In the genomic region with DNA sequence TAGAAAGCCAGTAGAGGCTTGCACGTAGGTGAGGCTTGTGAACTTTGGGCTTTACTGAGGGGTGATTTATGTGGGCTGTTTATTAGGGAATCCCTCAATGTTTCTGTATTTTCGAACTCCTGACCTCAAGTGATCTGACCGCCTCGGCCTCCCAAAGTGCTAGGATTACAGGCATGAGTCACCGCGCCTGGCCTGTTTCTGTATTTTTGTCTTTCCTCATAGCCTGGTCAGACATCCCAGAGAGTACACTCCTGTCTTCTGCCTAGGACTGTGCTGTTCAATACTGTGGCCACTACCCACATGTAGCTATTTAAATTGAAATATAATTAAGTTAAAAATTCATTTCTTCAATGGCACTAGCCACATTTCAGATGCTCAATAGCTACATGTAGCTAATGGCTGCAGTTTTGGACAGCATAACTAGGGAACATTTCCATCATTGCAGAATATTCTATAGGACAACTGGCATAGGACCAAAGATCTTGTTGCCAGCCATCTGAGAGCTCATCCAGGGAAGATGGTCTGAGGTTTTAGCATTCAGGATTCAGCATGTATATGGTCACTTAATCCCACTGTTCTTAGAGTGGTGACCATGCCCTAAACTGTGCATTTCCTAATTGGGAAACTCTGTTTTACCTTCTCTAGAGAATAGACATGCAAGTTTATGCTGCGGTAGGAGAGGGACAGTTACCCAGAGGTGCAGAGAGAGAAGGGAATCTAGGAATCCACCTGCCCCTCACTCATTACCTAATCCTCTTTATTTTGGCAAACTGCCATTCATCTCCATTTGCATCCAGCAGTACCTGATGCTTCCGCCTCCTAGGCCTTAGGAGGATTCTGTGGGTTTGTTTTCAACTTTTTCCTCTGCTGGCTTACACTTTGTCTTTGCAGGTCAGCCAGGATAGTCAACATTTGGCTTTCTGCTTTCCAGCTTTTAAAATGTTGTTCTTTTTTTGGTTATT, we compare ENCODE assay signal across 10 cellular contexts.
DNase-seq lines count a peak whose midpoint lies in the region; ATAC-seq, FAIRE-seq and TF ChIP-seq lines count a peak whose summit lies in the region.
"Had no signal": no experiment of that assay in that cellular context is flagged by ENCODE, and none has a peak within 500 bp of the region (broad histone marks: within the 10 kb centered on the region; RNA-seq: fewer than 3 reads in every experiment).

No MANE protein-coding gene starts in this region.

- no peaks in the 10 kb centered on the region for H3K9me3 ChIP-seq in K562 (replicated peaks; ENCODE audit: control insufficient read depth, insufficient read depth, low read depth, low read length)

- no peaks in the 10 kb centered on the region for H3K27me3 ChIP-seq in K562 (ENCODE audit: control insufficient read depth in 2 of 2, insufficient read depth in 2 of 2, low read length in 2 of 2)

- H3K4me3 ChIP-seq in K562: no peak overlapping the region

- peaks cover 71% of the 10 kb centered on the region for H3K79me2 ChIP-seq in K562 (ENCODE audit: control insufficient read depth, insufficient read depth, low read length)

- no peak for TF ChIP-seq POLR2A in K562 (conservative IDR thresholded peaks at IDR 0.05)

- CTCF ChIA-PET in K562 (lab: Yijun Ruan, JAX; ENCODE audit: low intra/inter-chr PET ratio): no interaction called here

- ATAC-seq in K562: peak; percentile 87
- no peak for ATAC-seq in HG03354 (IDR thresholded peaks at IDR 0.05; ENCODE audit: poor library complexity, severe bottlenecking, unreplicated experiment)
- no peak for ATAC-seq in HG02588 (IDR thresholded peaks at IDR 0.05; ENCODE audit: unreplicated experiment)
- ATAC-seq: stimulated activated naive CD8-positive, alpha-beta T cell treated with anti-CD3 and anti-CD28 coated beads, Interleukin-15, Interleukin-2, amounts not matched to agents 100 U/mL and 50 U/mL, for 24 hours had no signal

- peak overlapping the region in 1 of 2 experiments; percentile 19; a peak in 1 of 4 replicates for H3K9ac ChIP-seq in K562 (ENCODE audit: insufficient read depth in 1 of 2, low read depth in 2 of 2, low read length in 2 of 2)
- H3K9ac ChIP-seq: KMS-11 had no signal

- DNase-seq in Daoy (ENCODE audit: low read depth) (peak; percentile 65), NCI-H2029 (lab: John Stamatoyannopoulos, UW) (peak; percentile 63), K562 (ENCODE audit: extremely low read depth in 1 of 4, low spot score in 3 of 4) (peak in 2 of 4 experiments; percentile 26 to 66), mucosa of gallbladder (ENCODE audit: low spot score) (peak; percentile 44), medulla oblongata (ENCODE audit: extremely low spot score) (no peak), GM19240 (ENCODE audit: insufficient read length, low spot score) (no peak)
- DNase-seq: stimulated activated naive CD8-positive, alpha-beta T cell treated with anti-CD3 and anti-CD28 coated beads, Interleukin-15, Interleukin-2, amounts not matched to agents 100 U/mL and 50 U/mL, for 24 hours had no signal

- H3K4me1 ChIP-seq in K562 (replicated peaks in 1 of 2; ENCODE audit: control insufficient read depth in 2 of 2, insufficient read depth in 2 of 2, low read length in 2 of 2): peaks cover 10 to 33% of the 10 kb centered on the region in 2 experiments; a peak in 4 of 5 replicates

- TF ChIP-seq RAD21 in K562 (CRISPR knock-in tag; conservative IDR thresholded peaks at IDR 0.05 in 1 of 2, IDR thresholded peaks at IDR 0.05 in 1 of 2): no peak

- POLR2A ChIA-PET in K562 (lab: Yijun Ruan, JAX): no interaction called here

- H3K9me1 ChIP-seq in K562 (ENCODE audit: control insufficient read depth, insufficient read depth, low read length): no peaks in the 10 kb centered on the region

- no TSS peak for BruUV-seq in K562 (replicated peaks; lab: Mats Ljungman, UMichigan)

- no peak for TF ChIP-seq EP300 in K562 (IDR thresholded peaks at IDR 0.05; ENCODE audit: low read length)

- peaks cover 11% of the 10 kb centered on the region for H4K20me1 ChIP-seq in K562 (replicated peaks; ENCODE audit: control insufficient read depth, insufficient read depth, low read length)

- no peaks in the 10 kb centered on the region; the same call in 2 of the 3 replicates for H3K36me3 ChIP-seq in K562 (ENCODE audit: control insufficient read depth, insufficient read depth, low read length)

- intact Hi-C loops in K562 (cut with micrococcal nuclease): no loop called here

- peak; percentile 78 for FAIRE-seq in K562 (lab: Jason Lieb, UNC)

- H3K27ac ChIP-seq in K562 (ENCODE audit: extremely low read depth, low read depth, low read length): peak overlapping the region; percentile 15; the same call in 2 of the 3 replicates
- H3K27ac ChIP-seq: KMS-11 had no signal

- WGBS in K562 (ENCODE audit: insufficient coverage, low coverage, missing lambda C conversion rate): 19% methylated on average over 8 of the region's 8 CpGs

- in situ Hi-C loops in K562 (cut with MboI): no loop called here

- no peak for TF ChIP-seq CTCF in K562 (IDR thresholded peaks at IDR 0.05 in 2 of 3, conservative IDR thresholded peaks at IDR 0.05 in 1 of 3; ENCODE audit: insufficient read depth in 2 of 3, low read depth in 1 of 3, low read length in 3 of 3)

- H2AFZ ChIP-seq in K562 (ENCODE audit: low read depth, low read length): no peak overlapping the region

- H3K4me2 ChIP-seq in K562 (ENCODE audit: insufficient read depth, low read length): peak overlapping the region; percentile 9; the same call in 1 of the 2 replicates
- H3K4me2 ChIP-seq: KMS-11 had no signal

TF ChIP-seq in K562, 482 proteins besides CTCF, POLR2A, EP300 and RAD21 (continues in another document):
- TF ChIP-seq RBBP5 (IDR thresholded peaks at IDR 0.05; ENCODE audit: borderline replicate concordance, insufficient read depth, low read length, poor library complexity, severe bottlenecking) (no peak), ZBTB7A (IDR thresholded peaks at IDR 0.05; ENCODE audit: borderline replicate concordance, control insufficient read depth, low read depth, low read length) (no peak), NR2C2 (CRISPR knock-in tag; IDR thresholded peaks at IDR 0.05) (no peak), NR2C2 (tag; IDR thresholded peaks at IDR 0.05) (peak; percentile 49), FOXK2 (conservative IDR thresholded peaks at IDR 0.05 in 1 of 2, IDR thresholded peaks at IDR 0.05 in 1 of 2; ENCODE audit: low read depth in 2 of 2) (peak in 1 of 2 experiments; percentile 45; a peak in 1 of 4 replicates), CTBP1 (IDR thresholded peaks at IDR 0.05; ENCODE audit: borderline replicate concordance) (peak; percentile 9; the same call in 1 of the 2 replicates), ZNF695 (CRISPR knock-in tag; IDR thresholded peaks at IDR 0.05) (no peak), ZNF75A (CRISPR knock-in tag; IDR thresholded peaks at IDR 0.05) (no peak), DPF2 (IDR thresholded peaks at IDR 0.05) (peak; percentile 83), FOS (IDR thresholded peaks at IDR 0.05; ENCODE audit: extremely low read depth, insufficient read length) (peak; percentile 33), JUNB (CRISPR knock-in tag; conservative IDR thresholded peaks at IDR 0.05) (peak; percentile 38; the same call in 1 of the 2 replicates), PCBP2 (IDR thresholded peaks at IDR 0.05; ENCODE audit: low read depth, low read length, poor library complexity, severe bottlenecking) (no peak), NFRKB (IDR thresholded peaks at IDR 0.05; ENCODE audit: low read depth) (no peak), SMARCA4 (IDR thresholded peaks at IDR 0.05) (peak; percentile 81), TEAD4 (IDR thresholded peaks at IDR 0.05; ENCODE audit: low read length) (0 out of 2 replicates have a peak, but pooled peaks have one; percentile 10), TEAD4 (CRISPR knock-in tag; IDR thresholded peaks at IDR 0.05; ENCODE audit: borderline replicate concordance) (no peak)
- TF ChIP-seq, protein P1, sequence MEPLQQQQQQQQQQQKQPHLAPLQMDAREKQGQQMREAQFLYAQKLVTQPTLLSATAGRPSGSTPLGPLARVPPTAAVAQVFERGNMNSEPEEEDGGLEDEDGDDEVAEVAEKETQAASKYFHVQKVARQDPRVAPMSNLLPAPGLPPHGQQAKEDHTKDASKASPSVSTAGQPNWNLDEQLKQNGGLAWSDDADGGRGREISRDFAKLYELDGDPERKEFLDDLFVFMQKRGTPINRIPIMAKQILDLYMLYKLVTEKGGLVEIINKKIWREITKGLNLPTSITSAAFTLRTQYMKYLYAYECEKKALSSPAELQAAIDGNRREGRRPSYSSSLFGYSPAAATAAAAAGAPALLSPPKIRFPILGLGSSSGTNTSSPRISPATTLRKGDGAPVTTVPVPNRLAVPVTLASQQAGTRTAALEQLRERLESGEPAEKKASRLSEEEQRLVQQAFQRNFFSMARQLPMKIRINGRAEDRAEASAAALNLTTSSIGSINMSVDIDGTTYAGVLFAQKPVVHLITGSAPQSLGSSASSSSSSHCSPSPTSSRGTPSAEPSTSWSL (CRISPR knock-in tag; IDR thresholded peaks at IDR 0.05; ENCODE audit: borderline replicate concordance): no peak
- TF ChIP-seq, protein P2, sequence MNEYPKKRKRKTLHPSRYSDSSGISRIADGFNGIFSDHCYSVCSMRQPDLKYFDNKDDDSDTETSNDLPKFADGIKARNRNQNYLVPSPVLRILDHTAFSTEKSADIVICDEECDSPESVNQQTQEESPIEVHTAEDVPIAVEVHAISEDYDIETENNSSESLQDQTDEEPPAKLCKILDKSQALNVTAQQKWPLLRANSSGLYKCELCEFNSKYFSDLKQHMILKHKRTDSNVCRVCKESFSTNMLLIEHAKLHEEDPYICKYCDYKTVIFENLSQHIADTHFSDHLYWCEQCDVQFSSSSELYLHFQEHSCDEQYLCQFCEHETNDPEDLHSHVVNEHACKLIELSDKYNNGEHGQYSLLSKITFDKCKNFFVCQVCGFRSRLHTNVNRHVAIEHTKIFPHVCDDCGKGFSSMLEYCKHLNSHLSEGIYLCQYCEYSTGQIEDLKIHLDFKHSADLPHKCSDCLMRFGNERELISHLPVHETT (CRISPR knock-in tag; conservative IDR thresholded peaks at IDR 0.05 in 1 of 2, IDR thresholded peaks at IDR 0.05 in 1 of 2): no peak
- TF ChIP-seq, protein P3, sequence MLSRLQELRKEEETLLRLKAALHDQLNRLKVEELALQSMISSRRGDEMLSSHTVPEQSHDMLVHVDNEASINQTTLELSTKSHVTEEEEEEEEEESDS (CRISPR knock-in tag; IDR thresholded peaks at IDR 0.05): no peak
- TF ChIP-seq, protein P4, sequence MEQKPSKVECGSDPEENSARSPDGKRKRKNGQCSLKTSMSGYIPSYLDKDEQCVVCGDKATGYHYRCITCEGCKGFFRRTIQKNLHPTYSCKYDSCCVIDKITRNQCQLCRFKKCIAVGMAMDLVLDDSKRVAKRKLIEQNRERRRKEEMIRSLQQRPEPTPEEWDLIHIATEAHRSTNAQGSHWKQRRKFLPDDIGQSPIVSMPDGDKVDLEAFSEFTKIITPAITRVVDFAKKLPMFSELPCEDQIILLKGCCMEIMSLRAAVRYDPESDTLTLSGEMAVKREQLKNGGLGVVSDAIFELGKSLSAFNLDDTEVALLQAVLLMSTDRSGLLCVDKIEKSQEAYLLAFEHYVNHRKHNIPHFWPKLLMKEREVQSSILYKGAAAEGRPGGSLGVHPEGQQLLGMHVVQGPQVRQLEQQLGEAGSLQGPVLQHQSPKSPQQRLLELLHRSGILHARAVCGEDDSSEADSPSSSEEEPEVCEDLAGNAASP (IDR thresholded peaks at IDR 0.05): peak; percentile 47; the same call in 1 of the 2 replicates

Comparison
In these comparisons a context has a peak if more than half of its experiments do, and no peak if none do; other contexts are left out.
1. DNase-seq: peak in Daoy (single experiment), NCI-H2029 (single experiment) and mucosa of gallbladder (single experiment); none in medulla oblongata (single experiment) and GM19240 (single experiment).